In the genomic region with DNA sequence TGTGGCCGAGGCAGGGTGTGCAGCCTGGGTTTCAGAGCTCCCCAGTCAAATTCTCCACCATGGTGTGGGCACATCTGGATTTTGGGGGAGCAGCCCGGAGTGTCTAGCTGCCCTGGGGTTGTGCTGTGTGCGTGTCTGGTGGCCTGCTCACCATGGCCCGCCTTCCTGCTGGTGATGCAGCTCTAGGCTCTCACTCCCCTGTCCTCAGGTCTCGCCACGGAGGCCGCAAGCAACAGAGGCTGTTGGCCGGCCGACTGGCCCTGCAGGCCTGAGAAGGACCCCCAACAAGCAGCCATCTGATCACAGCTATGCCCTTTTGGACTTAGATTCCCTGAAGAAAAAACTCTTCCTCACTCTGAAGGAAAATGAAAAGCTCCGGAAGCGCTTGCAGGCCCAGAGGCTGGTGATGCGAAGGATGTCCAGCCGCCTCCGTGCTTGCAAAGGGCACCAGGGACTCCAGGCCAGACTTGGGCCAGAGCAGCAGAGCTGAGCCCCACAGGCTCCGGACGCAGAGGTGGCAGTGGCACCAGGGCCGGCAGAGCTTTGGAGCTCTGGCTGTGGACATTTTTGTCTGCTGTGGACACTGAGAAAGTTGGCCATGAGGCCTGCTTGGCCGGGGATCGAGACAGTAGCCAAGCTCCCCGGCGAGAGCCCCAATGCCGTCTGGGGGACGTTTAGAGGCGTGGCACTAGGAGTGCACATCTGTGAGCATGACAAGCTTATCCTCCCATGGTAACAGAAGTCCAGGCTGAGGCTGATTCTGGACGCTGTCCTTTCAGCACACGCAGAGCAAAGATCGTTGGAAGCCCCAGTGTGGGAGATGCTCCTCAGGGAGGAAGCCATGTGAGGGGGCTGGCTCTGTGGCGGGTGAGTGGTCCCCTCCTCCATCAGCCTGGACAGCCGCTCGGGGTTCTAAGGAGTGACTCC, we compare ENCODE assay signal across 28 cellular contexts. TPM values are rescaled to one million over a fixed set of nuclear protein-coding genes. Genes with fewer than 3 reads are reported as not detected.
DNase-seq lines count a peak whose midpoint lies in the region; ATAC-seq, FAIRE-seq and TF ChIP-seq lines count a peak whose summit lies in the region.
"Had no signal": no experiment of that assay in that cellular context is flagged by ENCODE, and none has a peak within 500 bp of the region (broad histone marks: within the 10 kb centered on the region; RNA-seq: fewer than 3 reads in every experiment).

No MANE protein-coding gene starts in this region.

- TF ChIP-seq EP300 in HepG2 (IDR thresholded peaks at IDR 0.05; ENCODE audit: low read depth in 2 of 2, low read length in 2 of 2) (no peak), HepG2 (CRISPR knock-in tag; IDR thresholded peaks at IDR 0.05; ENCODE audit: borderline replicate concordance) (no peak)

- intact Hi-C loops in HepG2 (cut with micrococcal nuclease; ENCODE audit: unreplicated experiment) (no loop called here), right lobe of liver (cut with DNase I) (loop anchor here in 1 of 2 donors (10.0 kb wide), 1 partner anchor 148 kb away; no protein-coding TSS in a partner anchor)

- TF ChIP-seq CTCF in HepG2 (CRISPR knock-in tag; IDR thresholded peaks at IDR 0.05) (no peak), right lobe of liver (IDR thresholded peaks at IDR 0.05) (no peak)

- H3K36me3 Mint-ChIP-seq in stimulated activated naive B cell treated with anti-CD40 and anti-IgM and Interleukin-4, amounts not matched to agents 10 μg/mL and 1 μg/mL and 100 μg/mL, for 72 hours, result peaks cover 31 to 51% of the 10 kb centered on the region in 2 donors
- H3K36me3 Mint-ChIP-seq: natural killer cell treated with Interleukin-12 subunit alpha and Interleukin-12 subunit beta and Interleukin-15 and Interleukin-18, amount 100 ng/mL, for 72 hours had no signal

- no peaks in the 10 kb centered on the region for H3K4me1 ChIP-seq in HepG2 (ENCODE audit: insufficient read depth, low read length)
- no peaks in the 10 kb centered on the region for H3K4me1 ChIP-seq in right lobe of liver
- H3K4me1 ChIP-seq: A549, parathyroid adenoma, Peyer's patch, transverse colon had no signal

- H3K4me3 ChIP-seq in HepG2 (replicated peaks in 1 of 3; ENCODE audit: insufficient read depth in 1 of 3, low read depth in 2 of 3, low read length in 3 of 3), result no peak overlapping the region
- H3K4me3 ChIP-seq in right lobe of liver, result no peak overlapping the region
- H3K4me3 ChIP-seq: A549, body of pancreas, dorsolateral prefrontal cortex, lung, mucosa of descending colon, Peyer's patch, transverse colon had no signal

- H3K4me2 ChIP-seq in HepG2 (ENCODE audit: low read depth, low read length), result no peak overlapping the region
- H3K4me2 ChIP-seq: A549 had no signal

- H3K27me3 Mint-ChIP-seq in stimulated activated naive B cell treated with anti-CD40 and anti-IgM and Interleukin-4, amounts not matched to agents 10 μg/mL and 1 μg/mL and 100 μg/mL, for 72 hours, result no peaks in the 10 kb centered on the region
- H3K27me3 Mint-ChIP-seq: activated CD4-positive, alpha-beta T cell treated with anti-CD3 and anti-CD28 coated beads, Interleukin-2, amount 10 ng/mL, durations not matched to agents 7 days and 5 days; natural killer cell treated with Interleukin-12 subunit alpha and Interleukin-12 subunit beta and Interleukin-15 and Interleukin-18, amount 100 ng/mL, for 72 hours had no signal

- H3K9ac ChIP-seq in HepG2 (ENCODE audit: insufficient read depth, low read depth, low read length), result no peak overlapping the region
- H3K9ac ChIP-seq: parathyroid adenoma had no signal

- H3K9me3 Mint-ChIP-seq in stimulated activated naive B cell treated with anti-CD40 and anti-IgM and Interleukin-4, amounts not matched to agents 10 μg/mL and 1 μg/mL and 100 μg/mL, for 72 hours, result no peaks in the 10 kb centered on the region
- H3K9me3 Mint-ChIP-seq: activated CD4-positive, alpha-beta T cell treated with anti-CD3 and anti-CD28 coated beads, Interleukin-2, amount 10 ng/mL, durations not matched to agents 7 days and 5 days; activated T-cell treated with anti-CD3 and anti-CD28 coated beads, Interleukin-2, amount 50 U/mL, for 4 hours; CD8-positive, alpha-beta T cell; natural killer cell treated with Interleukin-12 subunit alpha and Interleukin-12 subunit beta and Interleukin-15 and Interleukin-18, amount 100 ng/mL, for 72 hours had no signal

- no peaks in the 10 kb centered on the region for H3K9me3 ChIP-seq in HepG2 (ENCODE audit: low read length)
- no peaks in the 10 kb centered on the region for H3K9me3 ChIP-seq in right lobe of liver
- H3K9me3 ChIP-seq: A549, body of pancreas, mucosa of descending colon, Peyer's patch, transverse colon had no signal

- H3K36me3 ChIP-seq in HepG2 (replicated peaks in 1 of 2; ENCODE audit: control insufficient read depth in 1 of 2, insufficient read depth in 2 of 2, low read length in 2 of 2), result peaks cover 35 to 75% of the 10 kb centered on the region in 2 experiments; a peak in 4 of 5 replicates
- H3K36me3 ChIP-seq in right lobe of liver, result peaks cover 0 to 82% (median 6%) of the 10 kb centered on the region in 4 donors

- no peaks in the 10 kb centered on the region for H3K27me3 ChIP-seq in HepG2 (ENCODE audit: control insufficient read depth in 1 of 2, insufficient read depth in 2 of 2, low read length in 2 of 2)
- no peaks in the 10 kb centered on the region for H3K27me3 ChIP-seq in right lobe of liver
- H3K27me3 ChIP-seq: body of pancreas, dorsolateral prefrontal cortex, Peyer's patch, transverse colon had no signal

- H3K4me1 Mint-ChIP-seq in stimulated activated naive B cell treated with anti-CD40 and anti-IgM and Interleukin-4, amounts not matched to agents 10 μg/mL and 1 μg/mL and 100 μg/mL, for 72 hours, result peaks cover 6 to 12% of the 10 kb centered on the region in 2 donors

- H2AFZ ChIP-seq in HepG2 (ENCODE audit: low read length), result no peak overlapping the region
- H2AFZ ChIP-seq: parathyroid adenoma had no signal

- H3K27ac Mint-ChIP-seq in stimulated activated naive B cell treated with anti-CD40 and anti-IgM and Interleukin-4, amounts not matched to agents 10 μg/mL and 1 μg/mL and 100 μg/mL, for 72 hours, result peak overlapping the region; percentile 69
- H3K27ac Mint-ChIP-seq: activated CD4-positive, alpha-beta T cell treated with anti-CD3 and anti-CD28 coated beads, Interleukin-2, amount 10 ng/mL, durations not matched to agents 7 days and 5 days; CD8-positive, alpha-beta T cell; natural killer cell treated with Interleukin-12 subunit alpha and Interleukin-12 subunit beta and Interleukin-15 and Interleukin-18, amount 100 ng/mL, for 72 hours had no signal

- TF ChIP-seq POLR2A in HepG2 (IDR thresholded peaks at IDR 0.05; ENCODE audit: insufficient read depth in 1 of 2, low read depth in 2 of 2, low read length in 2 of 2) (0 out of 4 replicates have a peak, but pooled peaks of 1 of the 2 experiments have one; percentile 18), right lobe of liver (IDR thresholded peaks at IDR 0.05) (no peak)

- POLR2A ChIA-PET in HepG2 (lab: Yijun Ruan, JAX), result no interaction called here

- CTCF ChIA-PET in HepG2 (lab: Yijun Ruan, JAX; ENCODE audit: low intra/inter-chr PET ratio, low total read pairs), result interaction anchor here (2.1 kb wide), 1 partner anchor 78 kb away, joined by 11 read pairs; the partner anchor contains the start of genes NOL9 and TAS1R1

- no peak overlapping the region for H3K27ac ChIP-seq in HepG2 (ENCODE audit: extremely low read length, insufficient read depth, low read length)
- H3K27ac ChIP-seq in right lobe of liver, result no peak overlapping the region
- H3K27ac ChIP-seq: A549, body of pancreas, dorsolateral prefrontal cortex, parathyroid adenoma, Peyer's patch, transverse colon had no signal

- TF ChIP-seq RAD21 in HepG2 (CRISPR knock-in tag; IDR thresholded peaks at IDR 0.05), result no peak

- H4K20me1 ChIP-seq in HepG2 (ENCODE audit: insufficient read depth, low read length), result peaks cover 8% of the 10 kb centered on the region; the same call in 1 of the 2 replicates

- peaks cover 1% of the 10 kb centered on the region for H3K79me2 ChIP-seq in HepG2 (ENCODE audit: insufficient read depth, low read length)

- DNase-seq in HepG2 (ENCODE audit: low spot score), result no peak
- no peak for DNase-seq in right lobe of liver
- no peak for DNase-seq in stimulated activated naive B cell treated with anti-CD40 and anti-IgM and Interleukin-4, amounts not matched to agents 10 μg/mL and 1 μg/mL and 100 μg/mL, for 72 hours
- no peak for DNase-seq in DMS 273 treated with DMSO at 0.1 percent for 48 hours (lab: John Stamatoyannopoulos, UW)
- DNase-seq: activated CD4-positive, alpha-beta T cell treated with anti-CD3 and anti-CD28 coated beads, Interleukin-2, amount 10 ng/mL, durations not matched to agents 7 days and 5 days; activated T-cell treated with anti-CD3 and anti-CD28 coated beads, Interleukin-2, amount 50 U/mL, for 4 hours; AML-193; body of pancreas; CD8-positive, alpha-beta T cell; cerebellar nuclear complex; dorsolateral prefrontal cortex; Karpas-422; mucosa of descending colon; NCI-H1436; NCI-H2081 treated with DMSO at 0.1 percent for 48 hours; NCI-H226; NCI-H69; Peyer's patch; stimulated activated CD4-positive, alpha-beta T cell treated with anti-CD3 and anti-CD28 coated beads, Interleukin-2, amount 100 ng/mL, for 24 hours; SW 1271; T1000; transverse colon had no signal

- no TSS peak for BruUV-seq in HepG2 (replicated peaks; lab: Mats Ljungman, UMichigan)

- ATAC-seq in HepG2 (no peak), right lobe of liver (no peak)
- no peak for ATAC-seq in stimulated activated naive B cell treated with anti-CD40 and anti-IgM and Interleukin-4, amounts not matched to agents 10 μg/mL and 1 μg/mL and 100 μg/mL, for 72 hours (replicated peaks)
- ATAC-seq: activated T-cell treated with anti-CD3 and anti-CD28 coated beads, Interleukin-2, amount 50 U/mL, for 4 hours; body of pancreas; CD8-positive, alpha-beta T cell; mucosa of descending colon; natural killer cell treated with Interleukin-12 subunit alpha and Interleukin-12 subunit beta and Interleukin-15 and Interleukin-18, amount 100 ng/mL, for 72 hours had no signal

- no peak overlapping the region for H3K4me3 Mint-ChIP-seq in stimulated activated naive B cell treated with anti-CD40 and anti-IgM and Interleukin-4, amounts not matched to agents 10 μg/mL and 1 μg/mL and 100 μg/mL, for 72 hours
- H3K4me3 Mint-ChIP-seq: activated CD4-positive, alpha-beta T cell treated with anti-CD3 and anti-CD28 coated beads, Interleukin-2, amount 10 ng/mL, durations not matched to agents 7 days and 5 days; activated T-cell treated with anti-CD3 and anti-CD28 coated beads, Interleukin-2, amount 50 U/mL, for 4 hours; CD8-positive, alpha-beta T cell; natural killer cell treated with Interleukin-12 subunit alpha and Interleukin-12 subunit beta and Interleukin-15 and Interleukin-18, amount 100 ng/mL, for 72 hours had no signal

- WGBS in HepG2 (ENCODE audit: low lambda C conversion rate), result 99% methylated on average over 13 of the region's 30 CpGs
- 90% methylated on average over 2 of the region's 30 CpGs for WGBS in right lobe of liver (ENCODE audit: insufficient coverage, low coverage, low lambda C conversion rate, missing lambda C conversion rate)

- in situ Hi-C loops in HepG2 (cut with HindIII; ENCODE audit: extremely low pct_ligation_motif_present, low pct_unique_long_range_greater_than_20kb), result no loop called here

- FAIRE-seq in HepG2 (lab: Jason Lieb, UNC), result no peak
- FAIRE-seq: A549, frontal cortex, GM12892 had no signal

RNA-seq across cellular contexts. Expression of gene THAP3, which starts 8.2 kb away (rescaled TPM):
- total RNA-seq in HepG2 (2016; rRNA removed; fragmentation: Illumina TruSeq; extraction: Trizol), result 14.9 and 15.0 TPM in 2 replicates
- 9.0 and 9.7 TPM in 2 replicates for total RNA-seq in HepG2 (2016; cell fraction: cytosol; rRNA removed; fragmentation: Illumina TruSeq; extraction: Trizol; ENCODE audit: low read depth)
- 15.7 and 15.9 TPM in 2 replicates for total RNA-seq in HepG2 (2016; cell fraction: insoluble cytoplasmic fraction; rRNA removed; fragmentation: Illumina TruSeq; extraction: Trizol)
- total RNA-seq in HepG2 (2016; cell fraction: membrane; rRNA removed; fragmentation: Illumina TruSeq; extraction: Trizol), result 12.2 and 13.1 TPM in 2 replicates
- total RNA-seq in HepG2 (2016; cell fraction: nucleus; rRNA removed; fragmentation: Illumina TruSeq; extraction: Trizol), result 12.6 and 13.1 TPM in 2 replicates
- polyA plus RNA-seq in HepG2 (2011; rRNA removed), result 10.3 and 12.1 TPM in 2 replicates
- polyA plus RNA-seq in HepG2 (2011; cell fraction: cytosol; rRNA removed), result 7.0 and 10.7 TPM in 2 replicates
- 24.3 and 30.1 TPM in 2 replicates for polyA plus RNA-seq in HepG2 (2011; cell fraction: nucleus; rRNA removed)
- polyA plus RNA-seq in HepG2 (2012), result 8.1 and 8.4 TPM in 2 replicates
- 4.4 and 4.8 TPM in 2 replicates for polyA plus RNA-seq in HepG2 (2016; cell fraction: cytosol; fragmentation: Illumina TruSeq; extraction: Trizol; ENCODE audit: low read depth)
- polyA plus RNA-seq in HepG2 (2016; cell fraction: insoluble cytoplasmic fraction; fragmentation: Illumina TruSeq; extraction: Trizol; ENCODE audit: low read depth), result 11.7 and 12.3 TPM in 2 replicates
- 5.1 and 6.0 TPM in 2 replicates for polyA plus RNA-seq in HepG2 (2016; cell fraction: membrane; fragmentation: Illumina TruSeq; extraction: Trizol; ENCODE audit: low read depth)
- 24.7 and 27.0 TPM in 2 replicates for polyA plus RNA-seq in HepG2 (2016; cell fraction: nucleus; fragmentation: Illumina TruSeq; extraction: Trizol; ENCODE audit: insufficient read depth, low read depth)
- 17.1 and 18.0 TPM in 2 replicates for polyA minus RNA-seq in HepG2 (2011; rRNA and poly(A)+ RNA removed; ENCODE audit: low replicate concordance)
- polyA minus RNA-seq in HepG2 (2011; cell fraction: cytosol; rRNA and poly(A)+ RNA removed), result 3.2 and 4.4 TPM in 2 replicates
- polyA minus RNA-seq in HepG2 (2011; cell fraction: nucleus; rRNA and poly(A)+ RNA removed), result 8.4 and 9.4 TPM in 2 replicates
- 10 to 100 TPM in 4 of 6 experiments, 1 to 10 TPM in 2; 5.9 to 11.3 (median 10.3) TPM for total RNA-seq in right lobe of liver

RNA-seq across cellular contexts. Expression of gene PHF13, which starts 19.3 kb away (rescaled TPM):
- total RNA-seq in HepG2 (2016; rRNA removed; fragmentation: Illumina TruSeq; extraction: Trizol), result 7.4 and 8.4 TPM in 2 replicates
- 1.8 TPM in 2 replicates for total RNA-seq in HepG2 (2016; cell fraction: cytosol; rRNA removed; fragmentation: Illumina TruSeq; extraction: Trizol; ENCODE audit: low read depth)
- 7.7 and 8.2 TPM in 2 replicates for total RNA-seq in HepG2 (2016; cell fraction: insoluble cytoplasmic fraction; rRNA removed; fragmentation: Illumina TruSeq; extraction: Trizol)
- 5.3 and 5.8 TPM in 2 replicates for total RNA-seq in HepG2 (2016; cell fraction: membrane; rRNA removed; fragmentation: Illumina TruSeq; extraction: Trizol)
- 8.5 and 10.6 TPM in 2 replicates for total RNA-seq in HepG2 (2016; cell fraction: nucleus; rRNA removed; fragmentation: Illumina TruSeq; extraction: Trizol)
- polyA plus RNA-seq in HepG2 (2011; rRNA removed), result 4.7 and 6.1 TPM in 2 replicates
- 3.7 and 4.9 TPM in 2 replicates for polyA plus RNA-seq in HepG2 (2011; cell fraction: cytosol; rRNA removed)
- 9.9 and 12.6 TPM in 2 replicates for polyA plus RNA-seq in HepG2 (2011; cell fraction: nucleus; rRNA removed)
- 15.6 and 16.1 TPM in 2 replicates for polyA plus RNA-seq in HepG2 (2012)
- polyA plus RNA-seq in HepG2 (2016; cell fraction: cytosol; fragmentation: Illumina TruSeq; extraction: Trizol; ENCODE audit: low read depth), result 0.83 and 0.97 TPM in 2 replicates
- 9.5 and 10.6 TPM in 2 replicates for polyA plus RNA-seq in HepG2 (2016; cell fraction: insoluble cytoplasmic fraction; fragmentation: Illumina TruSeq; extraction: Trizol; ENCODE audit: low read depth)
- 2.9 and 3.0 TPM in 2 replicates for polyA plus RNA-seq in HepG2 (2016; cell fraction: membrane; fragmentation: Illumina TruSeq; extraction: Trizol; ENCODE audit: low read depth)
- 19.2 and 19.9 TPM in 2 replicates for polyA plus RNA-seq in HepG2 (2016; cell fraction: nucleus; fragmentation: Illumina TruSeq; extraction: Trizol; ENCODE audit: insufficient read depth, low read depth)
- polyA minus RNA-seq in HepG2 (2011; rRNA and poly(A)+ RNA removed; ENCODE audit: low replicate concordance), result 2.6 and 5.3 TPM in 2 replicates
- polyA minus RNA-seq in HepG2 (2011; cell fraction: cytosol; rRNA and poly(A)+ RNA removed), result 4.9 and 7.5 TPM in 2 replicates
- polyA minus RNA-seq in HepG2 (2011; cell fraction: nucleus; rRNA and poly(A)+ RNA removed), result 4.2 and 4.7 TPM in 2 replicates
- total RNA-seq in right lobe of liver, result 1 to 10 TPM; 2.7 to 6.2 (median 4.5) TPM

RNA-seq across cellular contexts. Expression of gene KLHL21, which starts 30.2 kb away (rescaled TPM):
- total RNA-seq in HepG2 (2016; rRNA removed; fragmentation: Illumina TruSeq; extraction: Trizol), result 20.9 and 25.0 TPM in 2 replicates
- 4.1 and 5.1 TPM in 2 replicates for total RNA-seq in HepG2 (2016; cell fraction: cytosol; rRNA removed; fragmentation: Illumina TruSeq; extraction: Trizol; ENCODE audit: low read depth)
- total RNA-seq in HepG2 (2016; cell fraction: insoluble cytoplasmic fraction; rRNA removed; fragmentation: Illumina TruSeq; extraction: Trizol), result 16.6 and 24.3 TPM in 2 replicates
- total RNA-seq in HepG2 (2016; cell fraction: membrane; rRNA removed; fragmentation: Illumina TruSeq; extraction: Trizol), result 11.5 and 11.6 TPM in 2 replicates
- total RNA-seq in HepG2 (2016; cell fraction: nucleus; rRNA removed; fragmentation: Illumina TruSeq; extraction: Trizol), result 22.1 and 26.1 TPM in 2 replicates
- 14.8 and 19.9 TPM in 2 replicates for polyA plus RNA-seq in HepG2 (2011; rRNA removed)
- polyA plus RNA-seq in HepG2 (2011; cell fraction: cytosol; rRNA removed), result 10.9 and 14.4 TPM in 2 replicates
- 95.0 and 99.0 TPM in 2 replicates for polyA plus RNA-seq in HepG2 (2011; cell fraction: nucleus; rRNA removed)
- 13.7 and 34.6 TPM in 2 replicates for polyA plus RNA-seq in HepG2 (2012)
- 2.2 and 2.8 TPM in 2 replicates for polyA plus RNA-seq in HepG2 (2016; cell fraction: cytosol; fragmentation: Illumina TruSeq; extraction: Trizol; ENCODE audit: low read depth)
- polyA plus RNA-seq in HepG2 (2016; cell fraction: insoluble cytoplasmic fraction; fragmentation: Illumina TruSeq; extraction: Trizol; ENCODE audit: low read depth), result 14.0 and 18.0 TPM in 2 replicates
- 4.8 and 5.2 TPM in 2 replicates for polyA plus RNA-seq in HepG2 (2016; cell fraction: membrane; fragmentation: Illumina TruSeq; extraction: Trizol; ENCODE audit: low read depth)
- 41.5 and 42.6 TPM in 2 replicates for polyA plus RNA-seq in HepG2 (2016; cell fraction: nucleus; fragmentation: Illumina TruSeq; extraction: Trizol; ENCODE audit: insufficient read depth, low read depth)
- 28.3 and 69.9 TPM in 2 replicates for polyA minus RNA-seq in HepG2 (2011; rRNA and poly(A)+ RNA removed; ENCODE audit: low replicate concordance)
- 21.0 and 26.5 TPM in 2 replicates for polyA minus RNA-seq in HepG2 (2011; cell fraction: cytosol; rRNA and poly(A)+ RNA removed)
- 34.2 and 40.8 TPM in 2 replicates for polyA minus RNA-seq in HepG2 (2011; cell fraction: nucleus; rRNA and poly(A)+ RNA removed)
- total RNA-seq in right lobe of liver, result 10 to 100 TPM; 12.1 to 24.6 (median 20.0) TPM

RNA-seq across cellular contexts. Expression of gene ZBTB48, which starts 53.1 kb away (rescaled TPM):
- total RNA-seq in HepG2 (2016; rRNA removed; fragmentation: Illumina TruSeq; extraction: Trizol) (13.8 and 17.1 TPM in 2 replicates), right lobe of liver (10 to 100 TPM in 4 of 6 experiments, 1 to 10 TPM in 2; 5.9 to 43.1 (median 19.5) TPM)
- total RNA-seq in HepG2 (2016; cell fraction: cytosol; rRNA removed; fragmentation: Illumina TruSeq; extraction: Trizol; ENCODE audit: low read depth), result 5.0 and 5.2 TPM in 2 replicates
- total RNA-seq in HepG2 (2016; cell fraction: insoluble cytoplasmic fraction; rRNA removed; fragmentation: Illumina TruSeq; extraction: Trizol), result 8.3 and 21.5 TPM in 2 replicates
- 5.7 and 8.8 TPM in 2 replicates for total RNA-seq in HepG2 (2016; cell fraction: membrane; rRNA removed; fragmentation: Illumina TruSeq; extraction: Trizol)
- total RNA-seq in HepG2 (2016; cell fraction: nucleus; rRNA removed; fragmentation: Illumina TruSeq; extraction: Trizol), result 17.3 and 20.3 TPM in 2 replicates
- polyA plus RNA-seq in HepG2 (2011; rRNA removed), result 13.0 and 18.1 TPM in 2 replicates
- polyA plus RNA-seq in HepG2 (2011; cell fraction: cytosol; rRNA removed), result 10.2 and 13.3 TPM in 2 replicates
- polyA plus RNA-seq in HepG2 (2011; cell fraction: nucleus; rRNA removed), result 62.4 and 69.3 TPM in 2 replicates
- 9.9 and 13.5 TPM in 2 replicates for polyA plus RNA-seq in HepG2 (2012)
- 3.7 and 4.2 TPM in 2 replicates for polyA plus RNA-seq in HepG2 (2016; cell fraction: cytosol; fragmentation: Illumina TruSeq; extraction: Trizol; ENCODE audit: low read depth)
- 7.6 TPM in 2 replicates for polyA plus RNA-seq in HepG2 (2016; cell fraction: insoluble cytoplasmic fraction; fragmentation: Illumina TruSeq; extraction: Trizol; ENCODE audit: low read depth)
- 5.0 and 5.6 TPM in 2 replicates for polyA plus RNA-seq in HepG2 (2016; cell fraction: membrane; fragmentation: Illumina TruSeq; extraction: Trizol; ENCODE audit: low read depth)
- 44.7 and 51.5 TPM in 2 replicates for polyA plus RNA-seq in HepG2 (2016; cell fraction: nucleus; fragmentation: Illumina TruSeq; extraction: Trizol; ENCODE audit: insufficient read depth, low read depth)
- polyA minus RNA-seq in HepG2 (2011; rRNA and poly(A)+ RNA removed; ENCODE audit: low replicate concordance), result 30.6 and 46.1 TPM in 2 replicates
- 4.3 and 8.8 TPM in 2 replicates for polyA minus RNA-seq in HepG2 (2011; cell fraction: cytosol; rRNA and poly(A)+ RNA removed)
- polyA minus RNA-seq in HepG2 (2011; cell fraction: nucleus; rRNA and poly(A)+ RNA removed), result 18.5 and 19.6 TPM in 2 replicates
